1 cellular context compared by ENCODE assay signal in the genomic region with DNA sequence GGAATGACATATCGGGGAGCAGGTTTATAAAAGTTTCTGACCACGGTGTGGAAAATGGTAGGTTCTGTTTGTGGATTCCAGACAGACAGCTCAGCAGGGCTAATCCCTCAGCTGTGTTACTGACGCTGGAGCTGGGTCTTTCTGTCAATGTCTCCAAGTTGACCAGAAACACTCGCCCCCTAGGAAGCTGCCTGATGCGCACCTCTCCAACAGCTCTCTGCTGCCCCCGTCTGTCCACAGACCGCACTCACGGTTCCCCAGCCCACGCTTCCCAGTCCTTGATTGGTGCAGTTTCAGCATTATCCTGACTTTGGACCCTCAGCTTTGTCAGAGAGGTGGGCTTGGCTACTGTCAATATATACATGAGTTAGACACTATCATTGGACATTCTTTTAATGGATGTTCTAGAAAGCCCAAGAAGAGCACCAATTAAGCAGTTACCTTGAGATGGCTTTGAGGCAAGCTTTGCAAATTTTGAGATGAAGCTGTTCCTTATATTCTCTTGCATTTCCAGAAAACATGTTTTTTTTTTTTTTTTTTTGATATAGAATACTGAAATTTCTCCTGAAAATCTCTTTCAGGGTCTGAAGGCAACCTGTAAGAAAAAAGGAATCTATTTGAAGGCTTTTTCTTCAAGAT.
TF ChIP-seq lines count a peak whose summit lies in the region.

No MANE protein-coding gene starts in this region.

TF ChIP-seq in GM12878, 131 proteins besides CTCF, POLR2A, EP300 and RAD21 (continued from another document):
- TF ChIP-seq ESRRA (IDR thresholded peaks at IDR 0.05; ENCODE audit: low read length) (no peak), POLR2AphosphoS2 (IDR thresholded peaks at IDR 0.05; ENCODE audit: low read depth, low read length) (no peak), SMARCA5 (IDR thresholded peaks at IDR 0.05) (0 out of 2 replicates have a peak, but pooled peaks have one; percentile 58), ZBED1 (IDR thresholded peaks at IDR 0.05; ENCODE audit: borderline replicate concordance) (no peak), ZNF207 (IDR thresholded peaks at IDR 0.05; ENCODE audit: borderline replicate concordance) (no peak)
